In genomic region chr21:45098867-45099266, GRCh38 we compare ENCODE assay signal across 8 cellular contexts. TPM values are rescaled to one million over a fixed set of nuclear protein-coding genes. Genes with fewer than 3 reads are reported as not detected.
DNase-seq lines count a peak whose midpoint lies in the region; ATAC-seq and TF ChIP-seq lines count a peak whose summit lies in the region.

No MANE protein-coding gene starts in this region.

- H3K4me1 Mint-ChIP-seq in activated T-helper 2 cell treated with anti-CD3 and anti-CD28 coated beads, Interferon-gamma antibody, Interleukin-2, Interleukin-4, amounts not matched to agents 10 μg/mL and 5 μg/mL and 100 μg/mL, durations not matched to agents 14 hours and 24 hours and 36 hours (ENCODE audit: low read depth) = peaks cover 23% of the 10 kb centered on the region

- in situ Hi-C loops in astrocyte of the cerebellum (cut with HindIII; ENCODE audit: low sequenced_read_pairs) = no loop called here

- peak; percentile 60 for DNase-seq in GM10266 (ENCODE audit: extremely low spot score)
- no peak for DNase-seq in astrocyte of the cerebellum (ENCODE audit: low read depth)
- peak; percentile 51 for DNase-seq in myocyte (ENCODE audit: low read depth)
- DNase-seq in activated T-helper 2 cell treated with anti-CD3 and anti-CD28 coated beads, Interferon-gamma antibody, Interleukin-2, Interleukin-4, amounts not matched to agents 10 μg/mL and 5 μg/mL and 100 μg/mL, durations not matched to agents 14 hours and 24 hours and 36 hours (ENCODE audit: low spot score) = no peak
- DNase-seq in activated naive CD4-positive, alpha-beta T cell treated with Interleukin-2 at 50 U/mL for 16 hours = no peak
- DNase-seq in NCI-H146 (lab: John Stamatoyannopoulos, UW) = no peak

- H3K27me3 Mint-ChIP-seq in activated T-helper 2 cell treated with anti-CD3 and anti-CD28 coated beads, Interferon-gamma antibody, Interleukin-2, Interleukin-4, amounts not matched to agents 10 μg/mL and 5 μg/mL and 100 μg/mL, durations not matched to agents 14 hours and 24 hours and 36 hours (ENCODE audit: low read depth) = no peaks in the 10 kb centered on the region

- TF ChIP-seq CTCF in GM10266 (IDR thresholded peaks at IDR 0.05; ENCODE audit: control insufficient read depth, insufficient read depth, low read depth, missing control alignments) (peak; percentile 63), LNCAP (IDR thresholded peaks at IDR 0.05) (peak; percentile 48; the same call in 1 of the 2 replicates), astrocyte of the cerebellum (IDR thresholded peaks at IDR 0.05; ENCODE audit: low read depth, low read length, missing control alignments) (peak; percentile 51)

- intact Hi-C loops in activated T-helper 2 cell treated with anti-CD3 and anti-CD28 coated beads, Interferon-gamma antibody, Interleukin-2, Interleukin-4, amounts not matched to agents 10 μg/mL and 5 μg/mL and 100 μg/mL, durations not matched to agents 14 hours and 24 hours and 36 hours (cut with micrococcal nuclease) = no loop called here

- H3K36me3 Mint-ChIP-seq in activated T-helper 2 cell treated with anti-CD3 and anti-CD28 coated beads, Interferon-gamma antibody, Interleukin-2, Interleukin-4, amounts not matched to agents 10 μg/mL and 5 μg/mL and 100 μg/mL, durations not matched to agents 14 hours and 24 hours and 36 hours (ENCODE audit: low read depth) = peaks cover 2% of the 10 kb centered on the region

- no peak overlapping the region for H3K4me3 Mint-ChIP-seq in activated T-helper 2 cell treated with anti-CD3 and anti-CD28 coated beads, Interferon-gamma antibody, Interleukin-2, Interleukin-4, amounts not matched to agents 10 μg/mL and 5 μg/mL and 100 μg/mL, durations not matched to agents 14 hours and 24 hours and 36 hours (ENCODE audit: low read depth)

- no peaks in the 10 kb centered on the region for H3K9me3 Mint-ChIP-seq in activated T-helper 2 cell treated with anti-CD3 and anti-CD28 coated beads, Interferon-gamma antibody, Interleukin-2, Interleukin-4, amounts not matched to agents 10 μg/mL and 5 μg/mL and 100 μg/mL, durations not matched to agents 14 hours and 24 hours and 36 hours

- H3K27ac Mint-ChIP-seq in activated T-helper 2 cell treated with anti-CD3 and anti-CD28 coated beads, Interferon-gamma antibody, Interleukin-2, Interleukin-4, amounts not matched to agents 10 μg/mL and 5 μg/mL and 100 μg/mL, durations not matched to agents 14 hours and 24 hours and 36 hours = no peak overlapping the region

- no peak overlapping the region for H3K4me3 ChIP-seq in astrocyte of the cerebellum (ENCODE audit: low read depth, low read length)

- ATAC-seq in GM21717 (IDR thresholded peaks at IDR 0.05; ENCODE audit: unreplicated experiment) = no peak

RNA-seq across cellular contexts. Expression of gene ADARB1, which starts 24.5 kb away (rescaled TPM):
- total RNA-seq in myocyte = 13.8 and 15.9 TPM in 2 replicates
- 41.1 TPM for polyA plus RNA-seq in myocyte (2012)
- total RNA-seq in activated T-helper 2 cell treated with anti-CD3 and anti-CD28 coated beads, Interferon-gamma antibody, Interleukin-2, Interleukin-4, amounts not matched to agents 10 μg/mL and 5 μg/mL and 100 μg/mL, durations not matched to agents 14 hours and 24 hours and 36 hours = 25.8 and 29.5 TPM in 2 replicates

Comparison
In these comparisons a context has a peak if more than half of its experiments do, and no peak if none do; other contexts are left out.
1. DNase-seq: peak in GM10266 (single experiment) and myocyte (single experiment); none in astrocyte of the cerebellum (single experiment), activated T-helper 2 cell treated with anti-CD3 and anti-CD28 coated beads, Interferon-gamma antibody, Interleukin-2, Interleukin-4, amounts not matched to agents 10 μg/mL and 5 μg/mL and 100 μg/mL, durations not matched to agents 14 hours and 24 hours and 36 hours (single experiment), activated naive CD4-positive, alpha-beta T cell treated with Interleukin-2 at 50 U/mL for 16 hours (single experiment) and NCI-H146 (single experiment).
2. Peak in every context shown above with its lines, with median percentiles within 50 percentile points of each other: CTCF ChIP-seq.